ENCODE assay signal across 26 cellular contexts in the genomic region with DNA sequence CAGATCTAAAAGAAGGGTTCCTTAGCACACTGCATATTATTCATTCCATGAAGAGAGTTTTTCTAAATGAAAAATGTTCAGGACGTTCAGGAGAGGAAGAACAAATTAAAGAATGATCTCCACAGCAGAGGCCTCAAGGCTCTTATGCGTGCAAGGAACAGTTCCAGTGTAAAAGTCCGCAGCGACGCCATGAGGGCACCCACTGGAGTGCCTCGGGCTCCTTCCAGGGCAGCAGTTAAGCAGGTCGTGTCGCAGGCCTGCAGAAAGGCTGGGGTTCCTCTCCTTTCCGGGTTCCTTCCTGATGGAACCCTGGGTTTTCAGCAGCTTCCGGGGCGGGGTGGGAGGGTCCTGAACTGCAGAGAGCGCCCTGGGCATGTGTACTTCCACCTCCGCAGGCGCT.
"Had no signal": no experiment of that assay in that cellular context is flagged by ENCODE, and none has a peak within 500 bp of the region (broad histone marks: within the 10 kb centered on the region; RNA-seq: fewer than 3 reads in every experiment).

No MANE protein-coding gene starts in this region.

- H3K36me3 ChIP-seq: neural progenitor cell, ovary, right lobe of liver, sigmoid colon, stomach, thoracic aorta, thyroid gland, tibial nerve, upper lobe of left lung, vagina had no signal

- H3K36me3 Mint-ChIP-seq: neural progenitor cell; stimulated activated effector memory CD8-positive, alpha-beta T cell treated with anti-CD3 and anti-CD28 coated beads, Interleukin-12 subunit alpha, Interleukin-12 subunit beta, amount 100 ng/mL, for 72 hours; stimulated activated naive B cell treated with anti-CD40 and anti-IgM and Interleukin-4, amounts not matched to agents 10 μg/mL and 1 μg/mL and 100 μg/mL, for 72 hours had no signal

- H3K27me3 ChIP-seq: neural progenitor cell, ovary, right lobe of liver, sigmoid colon, stomach, thyroid gland, tibial nerve, upper lobe of left lung, vagina had no signal

- H3K4me2 ChIP-seq: neural progenitor cell had no signal

- H3K4me1 Mint-ChIP-seq: nephron; neural progenitor cell; stimulated activated effector memory CD8-positive, alpha-beta T cell treated with anti-CD3 and anti-CD28 coated beads, Interleukin-12 subunit alpha, Interleukin-12 subunit beta, amount 100 ng/mL, for 72 hours; stimulated activated naive B cell treated with anti-CD40 and anti-IgM and Interleukin-4, amounts not matched to agents 10 μg/mL and 1 μg/mL and 100 μg/mL, for 72 hours had no signal

- ATAC-seq: psoas muscle; right cardiac atrium; right lobe of liver; stimulated activated effector memory CD8-positive, alpha-beta T cell treated with anti-CD3 and anti-CD28 coated beads, Interleukin-12 subunit alpha, Interleukin-12 subunit beta, amount 100 ng/mL, for 72 hours; stimulated activated naive B cell treated with anti-CD40 and anti-IgM and Interleukin-4, amounts not matched to agents 10 μg/mL and 1 μg/mL and 100 μg/mL, for 72 hours had no signal

- H3K27ac Mint-ChIP-seq: nephron; neural progenitor cell; progenitor cell of endocrine pancreas; stimulated activated effector memory CD8-positive, alpha-beta T cell treated with anti-CD3 and anti-CD28 coated beads, Interleukin-12 subunit alpha, Interleukin-12 subunit beta, amount 100 ng/mL, for 72 hours; stimulated activated naive B cell treated with anti-CD40 and anti-IgM and Interleukin-4, amounts not matched to agents 10 μg/mL and 1 μg/mL and 100 μg/mL, for 72 hours; stimulated activated naive CD8-positive, alpha-beta T cell treated with anti-CD3 and anti-CD28 coated beads, Interleukin-15, Interleukin-2, amounts not matched to agents 100 ng/mL and 50 ng/mL, for 24 hours had no signal

- DNase-seq: occipital lobe; ovary; psoas muscle; right cardiac atrium; right lobe of liver; sigmoid colon; small intestine; stimulated activated CD4-positive, alpha-beta T cell treated with anti-CD3 and anti-CD28 coated beads, Interleukin-15, amount 100 ng/mL, for 24 hours; stimulated activated CD4-positive, alpha-beta T cell treated with anti-CD3 and anti-CD28 coated beads, Interleukin-2, amount 100 ng/mL, for 24 hours; stimulated activated CD4-positive, alpha-beta T cell treated with anti-CD3 and anti-CD28 coated beads, Interleukin-2, amount 100 ng/mL, for 48 hours; stimulated activated CD4-positive, alpha-beta T cell treated with anti-CD3 and anti-CD28 coated beads, Interleukin-4, amount 100 ng/mL, for 24 hours; stimulated activated naive B cell treated with anti-CD40 and anti-IgM and Interleukin-4, amounts not matched to agents 10 μg/mL and 1 μg/mL and 100 μg/mL, for 72 hours; stimulated activated naive CD4-positive, alpha-beta T cell treated with Interleukin-2 at 50 U/mL for 16 hours; stomach; thyroid gland; trophoblast cell; upper lobe of left lung had no signal

- H3K9ac ChIP-seq: neural progenitor cell, parathyroid adenoma had no signal

- H3K9me3 ChIP-seq: ovary, psoas muscle, right lobe of liver, sigmoid colon, stomach, thoracic aorta, thyroid gland, tibial nerve, upper lobe of left lung, vagina had no signal

- H3K4me3 Mint-ChIP-seq: nephron; neural progenitor cell; stimulated activated effector memory CD8-positive, alpha-beta T cell treated with anti-CD3 and anti-CD28 coated beads, Interleukin-12 subunit alpha, Interleukin-12 subunit beta, amount 100 ng/mL, for 72 hours; stimulated activated naive B cell treated with anti-CD40 and anti-IgM and Interleukin-4, amounts not matched to agents 10 μg/mL and 1 μg/mL and 100 μg/mL, for 72 hours; stimulated activated naive CD8-positive, alpha-beta T cell treated with anti-CD3 and anti-CD28 coated beads, Interleukin-15, Interleukin-2, amounts not matched to agents 100 ng/mL and 50 ng/mL, for 24 hours had no signal

- H3K4me1 ChIP-seq: neural progenitor cell, parathyroid adenoma, psoas muscle, right lobe of liver, sigmoid colon, stomach, thyroid gland, tibial nerve, upper lobe of left lung, vagina had no signal

- H3K27me3 Mint-ChIP-seq: progenitor cell of endocrine pancreas had no signal

- H2AFZ ChIP-seq: neural progenitor cell, parathyroid adenoma had no signal

- H3K9me3 Mint-ChIP-seq: nephron; neural progenitor cell; stimulated activated effector memory CD8-positive, alpha-beta T cell treated with anti-CD3 and anti-CD28 coated beads, Interleukin-12 subunit alpha, Interleukin-12 subunit beta, amount 100 ng/mL, for 72 hours; stimulated activated naive B cell treated with anti-CD40 and anti-IgM and Interleukin-4, amounts not matched to agents 10 μg/mL and 1 μg/mL and 100 μg/mL, for 72 hours; stimulated activated naive CD8-positive, alpha-beta T cell treated with anti-CD3 and anti-CD28 coated beads, Interleukin-15, Interleukin-2, amounts not matched to agents 100 ng/mL and 50 ng/mL, for 24 hours had no signal

- H3K4me3 ChIP-seq: neural progenitor cell, ovary, psoas muscle, right lobe of liver, sigmoid colon, stomach, thoracic aorta, thyroid gland, tibial nerve, upper lobe of left lung, vagina had no signal

- H3K27ac ChIP-seq: neural progenitor cell, ovary, parathyroid adenoma, psoas muscle, right lobe of liver, sigmoid colon, stomach, thoracic aorta, thyroid gland, tibial nerve, upper lobe of left lung, vagina had no signal
